ENCODE assay signal across 1 cellular context in genomic region chr6:160960067-160960466, GRCh38.
TF ChIP-seq lines count a peak whose summit lies in the region.

No MANE protein-coding gene starts in this region.

TF ChIP-seq in GM23338, 12 proteins besides CTCF, POLR2A, EP300 and RAD21 (continued from another document):
- TF ChIP-seq ZNF462 (CRISPR knock-in tag; IDR thresholded peaks at IDR 0.05) = no peak
- TF ChIP-seq REST (IDR thresholded peaks at IDR 0.05; ENCODE audit: unreplicated experiment) = no peak
- no peak for TF ChIP-seq ZNF331 (CRISPR knock-in tag; IDR thresholded peaks at IDR 0.05; ENCODE audit: low read depth)
